In the genomic region with DNA sequence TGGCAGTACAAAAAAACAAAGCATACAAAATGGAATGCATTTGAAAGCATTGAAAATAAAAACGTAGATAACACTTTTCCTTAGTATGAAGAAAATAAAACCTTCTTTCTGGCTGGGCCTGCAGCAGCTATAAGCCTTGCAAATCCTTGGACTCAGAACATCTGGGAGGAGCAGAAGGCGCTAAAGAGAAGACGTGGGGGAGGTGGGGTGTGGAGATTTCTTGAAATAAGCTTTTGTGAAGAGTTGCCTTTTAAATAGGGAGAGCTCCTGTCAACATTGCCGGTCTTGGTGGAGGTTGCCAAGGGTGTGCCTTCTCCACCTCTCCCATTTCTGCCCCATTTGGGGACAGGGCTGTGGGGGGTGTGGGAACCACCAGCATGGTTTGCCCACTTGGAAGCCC, we compare ENCODE assay signal across 28 cellular contexts.
"Had no signal": no experiment of that assay in that cellular context is flagged by ENCODE, and none has a peak within 500 bp of the region (broad histone marks: within the 10 kb centered on the region; RNA-seq: fewer than 3 reads in every experiment).

No MANE protein-coding gene starts in this region.

- H3K36me3 ChIP-seq: adrenal gland, Peyer's patch, SJCRH30 had no signal

- FAIRE-seq: bronchial epithelial cell, K562 had no signal

- H3K27ac Mint-ChIP-seq: activated CD4-positive, alpha-beta T cell treated with anti-CD3 and anti-CD28 coated beads for 36 hours; activated CD8-positive, alpha-beta T cell treated with anti-CD3 and anti-CD28 coated beads for 36 hours; activated naive CD4-positive, alpha-beta T cell treated with anti-CD3 and anti-CD28 coated beads, Interleukin-2, amount 10 ng/mL, durations not matched to agents 7 days and 5 days; activated naive CD8-positive, alpha-beta T cell treated with anti-CD3 and anti-CD28 coated beads, Interleukin-2, amount 10 ng/mL, durations not matched to agents 7 days and 5 days; activated T-cell treated with anti-CD3 and anti-CD28 coated beads, Interleukin-2, amount 50 U/mL, for 72 hours; activated T-helper 2 cell treated with anti-CD3 and anti-CD28 coated beads, Interferon-gamma antibody, Interleukin-2, Interleukin-4, amounts not matched to agents 10 μg/mL and 5 μg/mL and 100 μg/mL, durations not matched to agents 14 hours and 24 hours and 36 hours had no signal

- DNase-seq: activated CD4-positive, alpha-beta T cell treated with anti-CD3 and anti-CD28 coated beads for 36 hours; activated CD4-positive, alpha-beta T cell treated with anti-CD3 and anti-CD28 coated beads, Interleukin-2, amount 50 U/mL, for 1 hour; activated CD8-positive, alpha-beta memory T cell treated with anti-CD3 and anti-CD28 coated beads, Interleukin-2, amount 50 U/mL, for 4 hours; activated CD8-positive, alpha-beta T cell treated with anti-CD3 and anti-CD28 coated beads for 36 hours; activated gamma-delta T cell treated with Interleukin-2 at 50 U/mL for 16 hours; activated naive CD4-positive, alpha-beta T cell treated with anti-CD3 and anti-CD28 coated beads, Interleukin-2, amount 10 ng/mL, durations not matched to agents 7 days and 5 days; activated naive CD8-positive, alpha-beta T cell treated with anti-CD3 and anti-CD28 coated beads, Interleukin-2, amount 10 ng/mL, durations not matched to agents 7 days and 5 days; activated T-cell treated with anti-CD3 and anti-CD28 coated beads, Interleukin-2, amount 50 U/mL, for 72 hours; central memory CD4-positive, alpha-beta T cell; Kasumi-1; NCI-H1105 treated with DMSO at 0.1 percent for 48 hours; NCI-H1436 treated with DMSO at 0.1 percent for 48 hours; NCI-H187; NCI-H2081; NCI-H2227 treated with DMSO at 0.1 percent for 48 hours; NCI-H446 treated with DMSO at 0.1 percent for 48 hours; NCI-H526 treated with DMSO at 0.1 percent for 48 hours; Peyer's patch; Right ventricle myocardium superior; SJCRH30; SK-N-SH; T-helper 1 cell had no signal

- H3K27me3 ChIP-seq: adrenal gland, Peyer's patch had no signal

- H3K4me1 Mint-ChIP-seq: activated CD4-positive, alpha-beta T cell treated with anti-CD3 and anti-CD28 coated beads for 36 hours; activated naive CD4-positive, alpha-beta T cell treated with anti-CD3 and anti-CD28 coated beads, Interleukin-2, amount 10 ng/mL, durations not matched to agents 7 days and 5 days; activated naive CD8-positive, alpha-beta T cell treated with anti-CD3 and anti-CD28 coated beads, Interleukin-2, amount 10 ng/mL, durations not matched to agents 7 days and 5 days had no signal

- H3K27ac ChIP-seq: adrenal gland, Peyer's patch, RWPE1, SJCRH30, VCaP had no signal

- ATAC-seq: activated CD4-positive, alpha-beta T cell treated with anti-CD3 and anti-CD28 coated beads for 36 hours; activated CD8-positive, alpha-beta T cell treated with anti-CD3 and anti-CD28 coated beads for 36 hours; activated T-cell treated with anti-CD3 and anti-CD28 coated beads, Interleukin-2, amount 50 U/mL, for 72 hours; K562 had no signal

- H3K36me3 Mint-ChIP-seq: activated naive CD4-positive, alpha-beta T cell treated with anti-CD3 and anti-CD28 coated beads, Interleukin-2, amount 10 ng/mL, durations not matched to agents 7 days and 5 days; activated naive CD8-positive, alpha-beta T cell treated with anti-CD3 and anti-CD28 coated beads, Interleukin-2, amount 10 ng/mL, durations not matched to agents 7 days and 5 days had no signal

- H3K4me3 Mint-ChIP-seq: activated CD4-positive, alpha-beta T cell treated with anti-CD3 and anti-CD28 coated beads for 36 hours; activated CD8-positive, alpha-beta T cell treated with anti-CD3 and anti-CD28 coated beads for 36 hours; activated naive CD4-positive, alpha-beta T cell treated with anti-CD3 and anti-CD28 coated beads, Interleukin-2, amount 10 ng/mL, durations not matched to agents 7 days and 5 days; activated naive CD8-positive, alpha-beta T cell treated with anti-CD3 and anti-CD28 coated beads, Interleukin-2, amount 10 ng/mL, durations not matched to agents 7 days and 5 days; activated T-cell treated with anti-CD3 and anti-CD28 coated beads, Interleukin-2, amount 50 U/mL, for 72 hours had no signal

- H3K4me3 ChIP-seq: adrenal gland, K562, Peyer's patch, SJCRH30 had no signal

- H3K9me3 Mint-ChIP-seq: activated CD8-positive, alpha-beta T cell treated with anti-CD3 and anti-CD28 coated beads for 36 hours; activated naive CD4-positive, alpha-beta T cell treated with anti-CD3 and anti-CD28 coated beads, Interleukin-2, amount 10 ng/mL, durations not matched to agents 7 days and 5 days; activated naive CD8-positive, alpha-beta T cell treated with anti-CD3 and anti-CD28 coated beads, Interleukin-2, amount 10 ng/mL, durations not matched to agents 7 days and 5 days; activated T-cell treated with anti-CD3 and anti-CD28 coated beads, Interleukin-2, amount 50 U/mL, for 72 hours; activated T-helper 2 cell treated with anti-CD3 and anti-CD28 coated beads, Interferon-gamma antibody, Interleukin-2, Interleukin-4, amounts not matched to agents 10 μg/mL and 5 μg/mL and 100 μg/mL, durations not matched to agents 14 hours and 24 hours and 36 hours had no signal
